In the genomic region with DNA sequence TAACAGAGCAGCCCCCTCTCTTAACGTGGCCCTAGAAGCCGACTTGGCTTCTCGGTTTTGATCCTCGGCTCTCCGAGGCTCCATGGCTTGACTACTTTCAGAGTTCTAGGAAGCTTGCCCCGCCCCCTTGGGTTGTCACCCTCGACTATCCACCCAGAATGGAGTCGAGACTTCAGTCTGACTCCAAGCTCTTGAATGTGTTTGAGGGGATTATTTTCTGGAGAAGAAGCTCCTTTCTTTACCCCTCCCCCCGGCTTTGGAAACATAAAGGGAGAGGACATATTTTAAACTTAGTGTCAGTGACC, we compare ENCODE assay signal across 8 cellular contexts. TPM values are rescaled to one million over a fixed set of nuclear protein-coding genes. Genes with fewer than 3 reads are reported as not detected.
DNase-seq lines count a peak whose midpoint lies in the region; ATAC-seq and TF ChIP-seq lines count a peak whose summit lies in the region.

No MANE protein-coding gene starts in this region.

- H3K27ac ChIP-seq in SJSA1 (peak overlapping the region; percentile 94), spleen (peak overlapping the region; percentile 91 to 98 (median 94))

- H3K9me3 ChIP-seq in SJSA1 (replicated peaks) (no peaks in the 10 kb centered on the region), iPS-15b (ENCODE audit: control insufficient read depth, insufficient read depth, low read length) (no peaks in the 10 kb centered on the region), spleen (no peaks in the 10 kb centered on the region)

- H3K36me3 ChIP-seq in SJSA1 (peaks cover 54% of the 10 kb centered on the region), iPS-15b (ENCODE audit: control insufficient read depth, insufficient read depth, low read length) (peaks cover 6% of the 10 kb centered on the region), spleen (peaks cover 0 to 51% (median 32%) of the 10 kb centered on the region in 6 donors)

- intact Hi-C loops in spleen (cut with DNase I; ENCODE audit: low total_unique reads) = no loop called here

- H3K4me1 ChIP-seq in SJSA1 (replicated peaks) = peaks cover 8% of the 10 kb centered on the region
- H3K4me1 ChIP-seq in iPS-15b (ENCODE audit: control insufficient read depth, insufficient read depth, low read length) = peaks cover 16% of the 10 kb centered on the region
- H3K4me1 ChIP-seq in spleen = peaks cover 18 to 68% (median 61%) of the 10 kb centered on the region in 6 donors

- 0 to 1% (median 0%) methylated on average over 9 of the region's 9 CpGs for WGBS in spleen, 5 donors

- DNase-seq in AG08396 (ENCODE audit: low spot score) (peak; percentile 66), SJSA1 (ENCODE audit: low read depth in 1 of 2, low spot score in 2 of 2) (peak in 1 of 2 experiments; percentile 69), amniotic epithelial cell (ENCODE audit: low read depth) (peak; percentile 62), spleen (no peak), HuH-7.5 (ENCODE audit: low spot score) (no peak)

- no peak for TF ChIP-seq POLR2A in spleen (IDR thresholded peaks at IDR 0.05)

- ATAC-seq in GM18907 (IDR thresholded peaks at IDR 0.05; ENCODE audit: unreplicated experiment) (peak; percentile 35), HG03135 (IDR thresholded peaks at IDR 0.05; ENCODE audit: unreplicated experiment) (peak; percentile 20)

- H3K27me3 ChIP-seq in SJSA1 (replicated peaks) (no peaks in the 10 kb centered on the region), iPS-15b (ENCODE audit: control insufficient read depth, insufficient read depth, low read length) (no peaks in the 10 kb centered on the region), spleen (replicated peaks in 1 of 7) (no peaks in the 10 kb centered on the region)

- H3K9ac ChIP-seq in iPS-15b (ENCODE audit: low read depth, low read length) = peak overlapping the region; percentile 84

- no peak for TF ChIP-seq CTCF in spleen (IDR thresholded peaks at IDR 0.05 in 8 of 11, conservative IDR thresholded peaks at IDR 0.05 in 3 of 11)

- H3K4me3 ChIP-seq in SJSA1 (peak overlapping the region; percentile 60), iPS-15b (ENCODE audit: low read depth, low read length) (peak overlapping the region; percentile 99), spleen (peak overlapping the region; percentile 79 to 92 (median 84))

RNA-seq across cellular contexts. Expression of gene SEC24C, which starts 0.5 kb away (rescaled TPM):
- 42.6 and 66.5 TPM in 2 replicates for total RNA-seq in SJSA1 (2014; rRNA removed; shearing (Covaris generic))
- 10 to 100 TPM; 61.1 to 75.6 (median 71.6) TPM for total RNA-seq in spleen
- 10 to 100 TPM; 20.4 to 42.3 (median 28.6) TPM for polyA plus RNA-seq in spleen

RNA-seq across cellular contexts. Expression of gene CHCHD1, which starts 37.2 kb away (rescaled TPM):
- total RNA-seq in SJSA1 (2014; rRNA removed; shearing (Covaris generic)) = 54.4 and 58.7 TPM in 2 replicates
- 10 to 100 TPM; 14.6 to 31.6 (median 18.3) TPM for total RNA-seq in spleen
- polyA plus RNA-seq in spleen = 10 to 100 TPM; 57.9 to 75.9 (median 73.1) TPM

RNA-seq across cellular contexts. Expression of gene ZSWIM8, which starts 40.8 kb away (rescaled TPM):
- 27.0 and 35.8 TPM in 2 replicates for total RNA-seq in SJSA1 (2014; rRNA removed; shearing (Covaris generic))
- 100 to 1,000 TPM in 6 of 7 donors, 10 to 100 TPM in 1; 97.0 to 141 (median 129) TPM for total RNA-seq in spleen
- polyA plus RNA-seq in spleen = 100 to 1,000 TPM in 2 of 3 donors, 10 to 100 TPM in 1; 51.5 to 109 (median 101) TPM

RNA-seq across cellular contexts. Expression of gene AGAP5, which starts 46.7 kb away (rescaled TPM):
- 0.81 and 3.2 TPM in 2 replicates for total RNA-seq in SJSA1 (2014; rRNA removed; shearing (Covaris generic))
- total RNA-seq in spleen = 10 to 100 TPM in 4 of 7 donors, 1 to 10 TPM in 3; 5.4 to 15.7 (median 10.7) TPM
- 1 to 10 TPM; 2.6 to 5.8 (median 5.4) TPM for polyA plus RNA-seq in spleen

Comparison
In these comparisons a context has a peak if more than half of its experiments do, and no peak if none do; other contexts are left out.
1. DNase-seq: peak in AG08396 (single experiment) and amniotic epithelial cell (single experiment); none in spleen (single experiment) and HuH-7.5 (single experiment).
2. Peak in every context shown above with its lines, with median percentiles within 50 percentile points of each other: H3K4me3 ChIP-seq.